8 cellular contexts compared by ENCODE assay signal in genomic region chr12:64181504-64182291, GRCh38. TPM values are rescaled to one million over a fixed set of nuclear protein-coding genes. Genes with fewer than 3 reads are reported as not detected.
A peak's percentile ranks its signal among the peaks of the same experiment; 100 is the strongest.
DNase-seq lines count a peak whose midpoint lies in the region; ATAC-seq, FAIRE-seq and TF ChIP-seq lines count a peak whose summit lies in the region.

No MANE protein-coding gene starts in this region.

- H3K4me1 ChIP-seq in tibial artery = peaks cover 0 to 24% (median 7%) of the 10 kb centered on the region in 4 donors

- H3K27me3 ChIP-seq in bronchial epithelial cell (ENCODE audit: control insufficient read depth, insufficient read depth, low read length) (no peaks in the 10 kb centered on the region), tibial artery (no peaks in the 10 kb centered on the region)

- H3K36me3 ChIP-seq in bronchial epithelial cell (ENCODE audit: control insufficient read depth, insufficient read depth, low read length) (no peaks in the 10 kb centered on the region), tibial artery (no peaks in the 10 kb centered on the region)

- peak overlapping the region; percentile 43 to 61 for H3K27ac ChIP-seq in tibial artery

- intact Hi-C loops in tibial artery (cut with DNase I; ENCODE audit: low total_unique reads) = loop anchor here (5.0 kb wide), 1 partner anchor 339 kb away; the partner anchor contains the start of gene SRGAP1

- TF ChIP-seq CTCF in bronchial epithelial cell (IDR thresholded peaks at IDR 0.05; ENCODE audit: insufficient read depth, low read length, severe bottlenecking) = peak; percentile 55
- TF ChIP-seq CTCF in tibial artery (IDR thresholded peaks at IDR 0.05) = peak; percentile 59 to 65

- ATAC-seq in left lobe of liver = peak; percentile 96

- peak; percentile 96 for FAIRE-seq in bronchial epithelial cell (lab: Jason Lieb, UNC)

- no peaks in the 10 kb centered on the region for H3K9me3 ChIP-seq in tibial artery

- DNase-seq in activated CD4-positive, alpha-beta T cell treated with anti-CD3 and anti-CD28 coated beads for 48 hours = peak; percentile 8
- no peak for DNase-seq in activated CD4-positive, alpha-beta T cell treated with anti-CD3 and anti-CD28 coated beads, Interleukin-2, amount 50 U/mL, for 4 hours
- DNase-seq in NCI-H2171 treated with DMSO at 0.1 percent for 48 hours (lab: John Stamatoyannopoulos, UW) (peak; percentile 50), bronchial epithelial cell (ENCODE audit: low read depth) (peak; percentile 100), left lobe of liver (ENCODE audit: low spot score) (peak; percentile 55), tibial artery (peak; percentile 52 to 74), activated gamma-delta T cell treated with Interleukin-2 at 50 U/mL for 16 hours (no peak)
- no peak for DNase-seq in NK-92 treated with Interleukin-12 subunit alpha and Interleukin-12 subunit beta, amount 100 ng/mL, for 24 hours (lab: John Stamatoyannopoulos, UW)

- H3K4me3 ChIP-seq in bronchial epithelial cell (ENCODE audit: low read depth, low read length) (no peak overlapping the region), tibial artery (peak overlapping the region; percentile 6 to 7)

RNA-seq across cellular contexts. Expression of gene KICS2, which starts 40.4 kb away (rescaled TPM):
- total RNA-seq in bronchial epithelial cell (6.7 and 9.0 TPM in 2 replicates), left lobe of liver (6.9 TPM)

Comparison
In these comparisons a context has a peak if more than half of its experiments do, and no peak if none do; other contexts are left out.
1. DNase-seq: peak in activated CD4-positive, alpha-beta T cell treated with anti-CD3 and anti-CD28 coated beads for 48 hours (single experiment), NCI-H2171 treated with DMSO at 0.1 percent for 48 hours (single experiment), bronchial epithelial cell (single experiment), left lobe of liver (single experiment) and tibial artery (2 of 2); none in activated CD4-positive, alpha-beta T cell treated with anti-CD3 and anti-CD28 coated beads, Interleukin-2, amount 50 U/mL, for 4 hours (0 of 2), activated gamma-delta T cell treated with Interleukin-2 at 50 U/mL for 16 hours (single experiment) and NK-92 treated with Interleukin-12 subunit alpha and Interleukin-12 subunit beta, amount 100 ng/mL, for 24 hours (single experiment).